Comparison of ENCODE assay signal across 10 cellular contexts in the genomic region with DNA sequence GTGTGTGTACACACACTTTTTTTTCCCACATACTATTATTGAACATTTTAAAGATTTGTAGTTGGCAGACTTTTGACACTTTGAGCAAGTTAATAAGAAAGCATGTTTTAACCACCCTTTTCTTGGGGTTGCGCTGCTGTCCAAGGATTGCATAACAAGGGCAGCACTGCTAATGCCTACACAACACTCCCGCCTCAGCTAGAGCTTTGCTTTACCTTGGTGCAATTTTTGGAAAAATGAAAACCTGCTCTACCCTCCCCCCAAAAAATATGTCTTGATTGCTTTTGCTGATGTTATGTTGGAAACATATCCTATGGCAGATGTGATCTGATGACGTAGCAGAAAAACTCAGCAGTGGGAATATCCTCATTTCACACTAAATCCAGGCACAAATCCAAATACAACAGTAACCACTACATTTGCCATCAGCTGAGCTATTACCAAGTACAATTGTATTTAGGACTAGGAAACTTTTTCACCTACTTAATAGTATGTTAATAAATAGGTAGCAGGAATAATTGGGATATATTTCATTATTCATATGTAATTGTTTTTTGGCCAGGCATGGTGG. TPM values are rescaled to one million over a fixed set of nuclear protein-coding genes. Genes with fewer than 3 reads are reported as not detected.
DNase-seq lines count a peak whose midpoint lies in the region; ATAC-seq and TF ChIP-seq lines count a peak whose summit lies in the region.
"Had no signal": no experiment of that assay in that cellular context is flagged by ENCODE, and none has a peak within 500 bp of the region (broad histone marks: within the 10 kb centered on the region; RNA-seq: fewer than 3 reads in every experiment).

No MANE protein-coding gene starts in this region.

- no peaks in the 10 kb centered on the region for H3K9me3 Mint-ChIP-seq in osteocyte (ENCODE audit: unreplicated experiment)
- H3K9me3 Mint-ChIP-seq in activated CD8-positive, alpha-beta T cell treated with anti-CD3 and anti-CD28 coated beads for 36 hours: no peaks in the 10 kb centered on the region

- no peak overlapping the region for H3K9ac ChIP-seq in fibroblast of lung (ENCODE audit: insufficient read depth, low read length)

- H3K79me2 ChIP-seq in ACC112 (ENCODE audit: control insufficient read depth, insufficient read depth, low read length, unreplicated experiment) (peaks cover 70% of the 10 kb centered on the region), fibroblast of lung (ENCODE audit: control insufficient read depth, insufficient read depth, low read length) (peaks cover 81% of the 10 kb centered on the region)

- intact Hi-C loops in activated CD8-positive, alpha-beta T cell treated with anti-CD3 and anti-CD28 coated beads for 36 hours (cut with micrococcal nuclease): no loop called here

- H3K4me3 ChIP-seq in ACC112 (ENCODE audit: low read depth, low read length) (no peak overlapping the region; the same call in 1 of the 2 replicates), fibroblast of lung (replicated peaks in 1 of 4; ENCODE audit: control extremely low read depth in 1 of 4, insufficient read depth in 1 of 4, low read depth in 3 of 4, low read length in 4 of 4) (no peak overlapping the region), H7 (ENCODE audit: insufficient read depth, low read depth, low read length) (no peak overlapping the region)

- H3K36me3 Mint-ChIP-seq in osteocyte (ENCODE audit: unreplicated experiment): peaks cover 5% of the 10 kb centered on the region
- peaks cover 5% of the 10 kb centered on the region for H3K36me3 Mint-ChIP-seq in activated CD8-positive, alpha-beta T cell treated with anti-CD3 and anti-CD28 coated beads for 36 hours (ENCODE audit: low read depth)

- H3K36me3 ChIP-seq in ACC112 (ENCODE audit: insufficient read depth, low read length): 0 out of 2 replicates have a peak, but pooled peaks cover 4% of the 10 kb centered on the region
- H3K36me3 ChIP-seq in fibroblast of lung (ENCODE audit: control insufficient read depth, insufficient read depth, low read length): no peaks in the 10 kb centered on the region
- H3K36me3 ChIP-seq in H7 (replicated peaks; ENCODE audit: control insufficient read depth, insufficient read depth, low read length): no peaks in the 10 kb centered on the region

- peaks cover 28% of the 10 kb centered on the region for H3K4me1 Mint-ChIP-seq in osteocyte (ENCODE audit: unreplicated experiment)
- peaks cover 20% of the 10 kb centered on the region for H3K4me1 Mint-ChIP-seq in activated CD8-positive, alpha-beta T cell treated with anti-CD3 and anti-CD28 coated beads for 36 hours (ENCODE audit: low read depth)

- H3K4me1 ChIP-seq in ACC112 (ENCODE audit: control insufficient read depth, insufficient read depth, low read length, unreplicated experiment): peaks cover 23% of the 10 kb centered on the region
- H3K4me1 ChIP-seq in fibroblast of lung (ENCODE audit: control insufficient read depth, extremely low read depth, insufficient read depth, low read length): peaks cover 11% of the 10 kb centered on the region

- peaks cover 8% of the 10 kb centered on the region for H4K20me1 ChIP-seq in fibroblast of lung (ENCODE audit: control insufficient read depth, extremely low read depth, insufficient read depth, low read length)

- ATAC-seq in activated CD8-positive, alpha-beta T cell treated with anti-CD3 and anti-CD28 coated beads for 36 hours: no peak
- ATAC-seq in HG03432 (IDR thresholded peaks at IDR 0.05; ENCODE audit: unreplicated experiment): no peak
- ATAC-seq in HG02981 (IDR thresholded peaks at IDR 0.05; ENCODE audit: unreplicated experiment): no peak

- H3K27me3 ChIP-seq in ACC112 (ENCODE audit: insufficient read depth, low read length) (no peaks in the 10 kb centered on the region), fibroblast of lung (ENCODE audit: control insufficient read depth, insufficient read depth, low read length) (no peaks in the 10 kb centered on the region), H7 (ENCODE audit: control insufficient read depth, insufficient read depth, low read length) (no peaks in the 10 kb centered on the region)

- TF ChIP-seq CTCF in fibroblast of lung (conservative IDR thresholded peaks at IDR 0.05 in 1 of 2, IDR thresholded peaks at IDR 0.05 in 1 of 2; ENCODE audit: low read depth in 1 of 2, low read length in 2 of 2) (no peak), osteocyte (IDR thresholded peaks at IDR 0.05) (no peak)
- TF ChIP-seq CTCF in activated CD8-positive, alpha-beta T cell treated with anti-CD3 and anti-CD28 coated beads for 36 hours (IDR thresholded peaks at IDR 0.05): no peak

- H2AFZ ChIP-seq in ACC112 (ENCODE audit: low read length, unreplicated experiment) (no peak overlapping the region), fibroblast of lung (ENCODE audit: low read length) (no peak overlapping the region)

- no peaks in the 10 kb centered on the region for H3K9me3 ChIP-seq in fibroblast of lung (ENCODE audit: control insufficient read depth, insufficient read depth, low read depth, low read length)

- peak overlapping the region; percentile 60 for H3K4me2 ChIP-seq in fibroblast of lung (ENCODE audit: extremely low read depth, insufficient read depth, low read length)

- no peak overlapping the region for H3K4me3 Mint-ChIP-seq in osteocyte (ENCODE audit: unreplicated experiment)
- no peak overlapping the region for H3K4me3 Mint-ChIP-seq in activated CD8-positive, alpha-beta T cell treated with anti-CD3 and anti-CD28 coated beads for 36 hours

- peak; percentile 3 for DNase-seq in RPMI7951 (ENCODE audit: low read depth)
- peak; percentile 76 to 86 for DNase-seq in fibroblast of lung (ENCODE audit: low read depth in 2 of 2)
- no peak for DNase-seq in osteocyte (ENCODE audit: extremely low spot score, unreplicated experiment)
- DNase-seq in activated CD8-positive, alpha-beta T cell treated with anti-CD3 and anti-CD28 coated beads for 36 hours: no peak
- DNase-seq in H7: no peak
- DNase-seq: NCI-H1436; stimulated activated CD4-positive, alpha-beta T cell treated with anti-CD3 and anti-CD28 coated beads, Interleukin-15, amount 100 ng/mL, for 24 hours had no signal

- POLR2A ChIA-PET in activated CD8-positive, alpha-beta T cell treated with anti-CD3 and anti-CD28 coated beads for 36 hours (lab: Charles Lee): no interaction called here

- no peaks in the 10 kb centered on the region for H3K27me3 Mint-ChIP-seq in osteocyte (ENCODE audit: unreplicated experiment)
- no peaks in the 10 kb centered on the region for H3K27me3 Mint-ChIP-seq in activated CD8-positive, alpha-beta T cell treated with anti-CD3 and anti-CD28 coated beads for 36 hours

- peak overlapping the region; percentile 56 for H3K27ac ChIP-seq in ACC112 (ENCODE audit: low read depth, low read length)
- peak overlapping the region; percentile 36 for H3K27ac ChIP-seq in fibroblast of lung (ENCODE audit: insufficient read depth, low read length)

- CTCF ChIA-PET in activated CD8-positive, alpha-beta T cell treated with anti-CD3 and anti-CD28 coated beads for 36 hours (lab: Charles Lee): interaction anchor here (1.2 to 1.8 kb wide), 3 partner anchors 54 to 493 kb away, joined by 3 to 8 read pairs (median 4); no protein-coding TSS in a partner anchor

- peak overlapping the region; percentile 79 for H3K27ac Mint-ChIP-seq in osteocyte (ENCODE audit: unreplicated experiment)
- no peak overlapping the region for H3K27ac Mint-ChIP-seq in activated CD8-positive, alpha-beta T cell treated with anti-CD3 and anti-CD28 coated beads for 36 hours

RNA-seq across cellular contexts. Expression of gene UBE2R2, which starts 51.6 kb away (rescaled TPM):
- 13.0 and 18.5 TPM in 2 replicates for total RNA-seq in RPMI7951 (2014; rRNA removed; shearing (Covaris generic))
- total RNA-seq in fibroblast of lung: 16.7 and 23.9 TPM in 2 replicates
- 52.5 and 57.1 TPM in 2 replicates for polyA plus RNA-seq in fibroblast of lung
- polyA plus RNA-seq in fibroblast of lung (2012): 44.7 and 50.8 TPM in 2 replicates
- 15.1 and 24.3 TPM in 2 replicates for polyA minus RNA-seq in fibroblast of lung (ENCODE audit: low replicate concordance)
- total RNA-seq in osteocyte: 48.1 and 49.1 TPM in 2 replicates
- 10 to 100 TPM; 46.7 to 47.4 TPM for total RNA-seq in activated CD8-positive, alpha-beta T cell treated with anti-CD3 and anti-CD28 coated beads for 36 hours
- 28.2 and 32.3 TPM in 2 replicates for total RNA-seq in H7 (2014; rRNA removed; shearing (Covaris generic))

Comparison
In these comparisons a context has a peak if more than half of its experiments do, and no peak if none do; other contexts are left out.
1. DNase-seq: peak in RPMI7951 (single experiment) and fibroblast of lung (2 of 2); none in osteocyte (single experiment), activated CD8-positive, alpha-beta T cell treated with anti-CD3 and anti-CD28 coated beads for 36 hours (single experiment) and H7 (single experiment).